ENCODE assay signal across 1 cellular context in the genomic region with DNA sequence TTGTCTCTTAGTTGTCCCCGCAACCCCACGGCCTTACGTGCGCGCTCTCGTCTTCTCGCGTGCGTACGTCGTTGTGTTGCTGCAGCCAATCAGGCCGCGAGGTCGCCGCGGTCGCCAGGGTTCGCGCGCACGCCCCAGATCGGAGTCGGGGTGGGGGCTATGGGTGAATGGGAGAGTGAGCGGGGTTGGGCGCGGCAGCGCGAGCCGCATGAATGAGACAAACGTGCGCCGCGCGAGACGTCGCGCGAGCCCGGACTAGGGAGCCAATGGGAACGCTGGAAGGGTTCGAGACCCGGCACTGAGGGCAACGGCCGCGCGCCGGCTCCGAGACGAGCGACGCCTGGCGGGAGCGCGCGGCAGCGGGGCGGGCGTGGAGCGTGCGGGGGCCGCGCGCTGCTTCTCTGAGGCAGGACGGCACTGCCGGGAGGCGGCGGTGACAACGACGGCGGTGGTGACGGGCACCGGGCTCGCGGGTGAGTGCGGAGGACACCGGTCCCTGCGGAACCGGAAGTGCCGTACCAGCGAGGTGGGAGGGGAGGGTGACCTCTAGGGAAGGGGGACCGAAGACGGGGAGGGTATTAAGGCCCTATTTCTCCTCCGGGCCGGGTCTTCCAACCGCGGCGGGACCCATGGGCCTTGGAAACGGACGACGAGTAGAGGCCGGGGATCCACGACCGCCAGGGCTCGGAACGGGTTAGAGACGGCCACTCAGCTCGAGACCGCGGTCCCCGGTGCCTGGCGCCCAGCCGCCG.
A peak's percentile ranks its signal among the peaks of the same experiment; 100 is the strongest.
TF ChIP-seq lines count a peak whose summit lies in the region.

Gene ZDHHC5, plus strand, starts transcription at position 400 of the 752 bp plus-strand sequence. CDS start 4,977 bp downstream, outside the sequence.

TF ChIP-seq in HepG2, 621 proteins besides CTCF, POLR2A, EP300 and RAD21 (continued from another document and continues in another):
- TF ChIP-seq BCL3 (CRISPR knock-in tag; IDR thresholded peaks at IDR 0.05) (peak; percentile 87), ATF1 (CRISPR knock-in tag; IDR thresholded peaks at IDR 0.05) (no peak), ZFP90 (CRISPR knock-in tag; IDR thresholded peaks at IDR 0.05; ENCODE audit: borderline replicate concordance) (peak; percentile 30; the same call in 1 of the 2 replicates), SIN3B (IDR thresholded peaks at IDR 0.05; ENCODE audit: low read length) (no peak), HOXA9 (CRISPR knock-in tag; IDR thresholded peaks at IDR 0.05; ENCODE audit: borderline replicate concordance) (no peak), PRPF4 (IDR thresholded peaks at IDR 0.05; ENCODE audit: low read depth, low read length, poor library complexity, severe bottlenecking) (no peak), ZNF766 (CRISPR knock-in tag; IDR thresholded peaks at IDR 0.05; ENCODE audit: borderline replicate concordance) (0 out of 2 replicates have a peak, but pooled peaks have one; percentile 17), CHD2 (IDR thresholded peaks at IDR 0.05; ENCODE audit: low read depth, low read length) (peak; percentile 90), SP4 (CRISPR knock-in tag; IDR thresholded peaks at IDR 0.05) (0 out of 2 replicates have a peak, but pooled peaks have one; percentile 32), CREBL2 (CRISPR knock-in tag; IDR thresholded peaks at IDR 0.05; ENCODE audit: borderline replicate concordance) (peak; percentile 61; the same call in 1 of the 2 replicates), NFATC3 (CRISPR knock-in tag; IDR thresholded peaks at IDR 0.05) (no peak), ZNF775 (CRISPR knock-in tag; IDR thresholded peaks at IDR 0.05; ENCODE audit: borderline replicate concordance) (no peak), NR2C2 (CRISPR knock-in tag; IDR thresholded peaks at IDR 0.05; ENCODE audit: borderline replicate concordance) (peak; percentile 88), GTF2F1 (IDR thresholded peaks at IDR 0.05; ENCODE audit: low read length) (no peak), BCLAF1 (IDR thresholded peaks at IDR 0.05) (no peak), REPIN1 (CRISPR knock-in tag; IDR thresholded peaks at IDR 0.05; ENCODE audit: borderline replicate concordance, low read depth) (no peak; the same call in 1 of the 2 replicates), ZNF589 (CRISPR knock-in tag; conservative IDR thresholded peaks at IDR 0.05) (no peak), ZNF362 (CRISPR knock-in tag; IDR thresholded peaks at IDR 0.05; ENCODE audit: borderline replicate concordance) (no peak), ZKSCAN1 (IDR thresholded peaks at IDR 0.05; ENCODE audit: low read length) (no peak), ZNF292 (CRISPR knock-in tag; IDR thresholded peaks at IDR 0.05; ENCODE audit: borderline replicate concordance, low read depth) (no peak), FOXA3 (CRISPR knock-in tag; IDR thresholded peaks at IDR 0.05) (no peak; the same call in 1 of the 2 replicates), ZNF558 (CRISPR knock-in tag; IDR thresholded peaks at IDR 0.05; ENCODE audit: borderline replicate concordance) (peak; percentile 46; the same call in 1 of the 2 replicates), ZNF549 (CRISPR knock-in tag; IDR thresholded peaks at IDR 0.05) (no peak), CBFB (CRISPR knock-in tag; IDR thresholded peaks at IDR 0.05) (no peak), PLRG1 (conservative IDR thresholded peaks at IDR 0.05) (no peak), ZSCAN21 (CRISPR knock-in tag; IDR thresholded peaks at IDR 0.05; ENCODE audit: borderline replicate concordance) (peak; percentile 47; the same call in 1 of the 2 replicates), ZBTB7B (CRISPR knock-in tag; IDR thresholded peaks at IDR 0.05) (no peak), MATR3 (CRISPR knock-in tag; IDR thresholded peaks at IDR 0.05) (no peak), ZNF263 (CRISPR knock-in tag; IDR thresholded peaks at IDR 0.05) (no peak), ZNF644 (CRISPR knock-in tag; IDR thresholded peaks at IDR 0.05; ENCODE audit: low read depth) (no peak), NONO (IDR thresholded peaks at IDR 0.05) (no peak), NONO (CRISPR knock-in tag; conservative IDR thresholded peaks at IDR 0.05) (peak; percentile 66), ELF4 (CRISPR knock-in tag; IDR thresholded peaks at IDR 0.05; ENCODE audit: borderline replicate concordance) (no peak), ZNF121 (CRISPR knock-in tag; IDR thresholded peaks at IDR 0.05) (no peak), ZNF10 (CRISPR knock-in tag; IDR thresholded peaks at IDR 0.05; ENCODE audit: borderline replicate concordance, low read depth) (no peak), ZNF331 (CRISPR knock-in tag; IDR thresholded peaks at IDR 0.05) (0 out of 2 replicates have a peak, but pooled peaks have one; percentile 9), YEATS4 (CRISPR knock-in tag; IDR thresholded peaks at IDR 0.05; ENCODE audit: borderline replicate concordance) (0 out of 2 replicates have a peak, but pooled peaks have one; percentile 73), CBX1 (IDR thresholded peaks at IDR 0.05; ENCODE audit: low read depth) (no peak), RNF2 (conservative IDR thresholded peaks at IDR 0.05; ENCODE audit: low read depth) (peak; percentile 73; the same call in 1 of the 2 replicates), RFX3 (CRISPR knock-in tag; IDR thresholded peaks at IDR 0.05) (no peak), ZBTB21 (CRISPR knock-in tag; IDR thresholded peaks at IDR 0.05) (no peak), ZGPAT (CRISPR knock-in tag; IDR thresholded peaks at IDR 0.05) (no peak), U2AF1 (optimal IDR thresholded peaks at IDR 0.05; ENCODE audit: low read depth, low read length) (no peak), ARHGAP35 (CRISPR knock-in tag; IDR thresholded peaks at IDR 0.05; ENCODE audit: borderline replicate concordance) (no peak)
- TF ChIP-seq, protein P1, sequence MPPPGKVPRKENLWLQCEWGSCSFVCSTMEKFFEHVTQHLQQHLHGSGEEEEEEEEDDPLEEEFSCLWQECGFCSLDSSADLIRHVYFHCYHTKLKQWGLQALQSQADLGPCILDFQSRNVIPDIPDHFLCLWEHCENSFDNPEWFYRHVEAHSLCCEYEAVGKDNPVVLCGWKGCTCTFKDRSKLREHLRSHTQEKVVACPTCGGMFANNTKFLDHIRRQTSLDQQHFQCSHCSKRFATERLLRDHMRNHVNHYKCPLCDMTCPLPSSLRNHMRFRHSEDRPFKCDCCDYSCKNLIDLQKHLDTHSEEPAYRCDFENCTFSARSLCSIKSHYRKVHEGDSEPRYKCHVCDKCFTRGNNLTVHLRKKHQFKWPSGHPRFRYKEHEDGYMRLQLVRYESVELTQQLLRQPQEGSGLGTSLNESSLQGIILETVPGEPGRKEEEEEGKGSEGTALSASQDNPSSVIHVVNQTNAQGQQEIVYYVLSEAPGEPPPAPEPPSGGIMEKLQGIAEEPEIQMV (CRISPR knock-in tag; IDR thresholded peaks at IDR 0.05; ENCODE audit: low read depth): peak; percentile 63; the same call in 1 of the 2 replicates
- TF ChIP-seq, protein P2, sequence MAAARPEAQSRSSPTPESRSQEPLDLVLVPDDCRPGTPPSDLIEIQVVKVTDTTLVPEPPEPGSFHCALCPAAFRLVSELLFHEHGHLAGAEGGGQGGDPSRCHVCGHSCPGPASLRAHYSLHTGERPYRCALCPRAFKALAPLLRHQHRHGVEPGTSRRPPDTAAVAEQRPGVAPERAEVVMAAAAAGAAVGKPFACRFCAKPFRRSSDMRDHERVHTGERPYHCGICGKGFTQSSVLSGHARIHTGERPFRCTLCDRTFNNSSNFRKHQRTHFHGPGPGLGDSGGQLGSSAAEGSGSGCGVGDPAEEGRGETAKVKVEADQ (CRISPR knock-in tag; IDR thresholded peaks at IDR 0.05; ENCODE audit: borderline replicate concordance): peak; percentile 87; the same call in 1 of the 2 replicates
- TF ChIP-seq, protein P3, sequence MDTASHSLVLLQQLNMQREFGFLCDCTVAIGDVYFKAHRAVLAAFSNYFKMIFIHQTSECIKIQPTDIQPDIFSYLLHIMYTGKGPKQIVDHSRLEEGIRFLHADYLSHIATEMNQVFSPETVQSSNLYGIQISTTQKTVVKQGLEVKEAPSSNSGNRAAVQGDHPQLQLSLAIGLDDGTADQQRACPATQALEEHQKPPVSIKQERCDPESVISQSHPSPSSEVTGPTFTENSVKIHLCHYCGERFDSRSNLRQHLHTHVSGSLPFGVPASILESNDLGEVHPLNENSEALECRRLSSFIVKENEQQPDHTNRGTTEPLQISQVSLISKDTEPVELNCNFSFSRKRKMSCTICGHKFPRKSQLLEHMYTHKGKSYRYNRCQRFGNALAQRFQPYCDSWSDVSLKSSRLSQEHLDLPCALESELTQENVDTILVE (CRISPR knock-in tag; IDR thresholded peaks at IDR 0.05): peak; percentile 99
- TF ChIP-seq, protein P4, sequence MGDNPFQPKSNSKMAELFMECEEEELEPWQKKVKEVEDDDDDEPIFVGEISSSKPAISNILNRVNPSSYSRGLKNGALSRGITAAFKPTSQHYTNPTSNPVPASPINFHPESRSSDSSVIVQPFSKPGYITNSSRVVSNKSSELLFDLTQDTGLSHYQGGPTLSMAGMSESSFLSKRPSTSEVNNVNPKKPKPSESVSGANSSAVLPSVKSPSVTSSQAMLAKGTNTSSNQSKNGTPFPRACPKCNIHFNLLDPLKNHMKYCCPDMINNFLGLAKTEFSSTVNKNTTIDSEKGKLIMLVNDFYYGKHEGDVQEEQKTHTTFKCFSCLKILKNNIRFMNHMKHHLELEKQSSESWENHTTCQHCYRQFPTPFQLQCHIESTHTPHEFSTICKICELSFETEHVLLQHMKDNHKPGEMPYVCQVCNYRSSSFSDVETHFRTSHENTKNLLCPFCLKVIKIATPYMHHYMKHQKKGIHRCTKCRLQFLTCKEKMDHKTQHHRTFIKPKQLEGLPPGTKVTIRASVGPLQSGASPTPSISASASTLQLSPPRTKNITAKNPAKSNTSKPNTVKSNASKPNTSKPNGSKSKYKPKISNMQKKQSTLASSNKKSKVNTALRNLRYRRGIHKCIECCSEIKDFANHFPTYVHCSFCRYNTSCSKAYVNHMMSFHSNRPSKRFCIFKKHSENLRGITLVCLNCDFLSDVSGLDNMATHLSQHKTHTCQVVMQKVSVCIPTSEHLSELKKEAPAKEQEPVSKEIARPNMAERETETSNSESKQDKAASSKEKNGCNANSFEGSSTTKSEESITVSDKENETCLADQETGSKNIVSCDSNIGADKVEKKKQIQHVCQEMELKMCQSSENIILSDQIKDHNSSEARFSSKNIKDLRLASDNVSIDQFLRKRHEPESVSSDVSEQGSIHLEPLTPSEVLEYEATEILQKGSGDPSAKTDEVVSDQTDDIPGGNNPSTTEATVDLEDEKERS (CRISPR knock-in tag; IDR thresholded peaks at IDR 0.05): no peak
- TF ChIP-seq, protein P5, sequence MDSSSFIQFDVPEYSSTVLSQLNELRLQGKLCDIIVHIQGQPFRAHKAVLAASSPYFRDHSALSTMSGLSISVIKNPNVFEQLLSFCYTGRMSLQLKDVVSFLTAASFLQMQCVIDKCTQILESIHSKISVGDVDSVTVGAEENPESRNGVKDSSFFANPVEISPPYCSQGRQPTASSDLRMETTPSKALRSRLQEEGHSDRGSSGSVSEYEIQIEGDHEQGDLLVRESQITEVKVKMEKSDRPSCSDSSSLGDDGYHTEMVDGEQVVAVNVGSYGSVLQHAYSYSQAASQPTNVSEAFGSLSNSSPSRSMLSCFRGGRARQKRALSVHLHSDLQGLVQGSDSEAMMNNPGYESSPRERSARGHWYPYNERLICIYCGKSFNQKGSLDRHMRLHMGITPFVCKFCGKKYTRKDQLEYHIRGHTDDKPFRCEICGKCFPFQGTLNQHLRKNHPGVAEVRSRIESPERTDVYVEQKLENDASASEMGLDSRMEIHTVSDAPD (CRISPR knock-in tag; IDR thresholded peaks at IDR 0.05): no peak
